8 cellular contexts compared by ENCODE assay signal in the genomic region with DNA sequence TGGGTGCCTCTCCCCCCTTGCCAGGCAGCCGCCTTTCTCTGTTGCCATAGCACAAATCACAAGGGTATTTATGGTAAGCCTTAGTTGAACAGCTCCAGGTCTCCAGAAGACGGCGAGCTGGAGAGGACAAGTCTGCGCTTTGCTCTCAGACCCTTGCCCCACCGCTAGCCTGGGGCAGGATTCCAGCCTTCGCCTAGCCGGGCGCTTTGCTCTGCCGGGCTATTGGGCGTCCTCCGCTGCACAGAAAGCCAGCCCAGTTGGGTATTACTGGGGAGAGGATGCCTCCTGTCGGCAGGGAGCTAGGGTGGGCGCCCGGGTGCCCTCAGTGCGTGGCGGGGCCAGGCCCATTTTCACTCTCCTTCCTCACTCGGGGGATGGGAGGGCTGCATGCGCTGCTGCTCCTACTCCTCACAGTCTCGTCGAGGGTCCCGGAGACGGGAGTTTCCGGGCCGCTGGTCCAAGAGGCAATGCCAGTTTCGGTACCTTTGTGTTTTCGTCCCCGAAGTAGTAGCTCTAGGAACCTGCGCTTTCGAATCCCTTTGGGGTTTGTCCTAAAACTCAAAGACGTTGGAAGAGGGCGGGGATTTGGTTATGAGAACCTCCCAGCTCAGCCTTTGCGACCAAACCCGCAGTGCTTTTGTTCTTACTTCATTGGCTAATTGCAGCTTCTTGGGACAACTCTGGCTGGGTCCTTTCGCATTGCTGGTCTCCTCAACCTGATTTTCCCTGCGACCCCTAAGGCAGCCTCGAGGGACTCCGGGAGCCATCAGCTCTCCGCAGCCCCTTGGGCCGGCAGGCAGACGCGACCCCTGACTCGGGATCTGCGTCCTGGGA. TPM values are rescaled to one million over a fixed set of nuclear protein-coding genes. Genes with fewer than 3 reads are reported as not detected.
DNase-seq lines count a peak whose midpoint lies in the region; ATAC-seq and TF ChIP-seq lines count a peak whose summit lies in the region.

No MANE protein-coding gene starts in this region.

- no peaks in the 10 kb centered on the region for H3K9me3 ChIP-seq in ascending aorta
- H3K9me3 ChIP-seq in thoracic aorta, result no peaks in the 10 kb centered on the region
- no peaks in the 10 kb centered on the region for H3K9me3 ChIP-seq in testis

- no peaks in the 10 kb centered on the region for H3K9me3 Mint-ChIP-seq in immature natural killer cell

- H3K27me3 ChIP-seq in ascending aorta, result peaks cover 36% of the 10 kb centered on the region
- peaks cover 45% of the 10 kb centered on the region for H3K27me3 ChIP-seq in thoracic aorta (replicated peaks; ENCODE audit: insufficient read depth)
- peaks cover 7% of the 10 kb centered on the region for H3K27me3 ChIP-seq in testis

- H3K4me3 ChIP-seq in ascending aorta (peak overlapping the region; percentile 39), thoracic aorta (peak overlapping the region; percentile 59), testis (peak overlapping the region in 1 of 2 donors; percentile 1)

- 6 to 9% methylated on average over 22 to 43 of the region's 43 CpGs for WGBS in testis, 2 donors

- TF ChIP-seq CTCF in ascending aorta (IDR thresholded peaks at IDR 0.05) (peak in 2 of 3 experiments; percentile 3 to 31), thoracic aorta (IDR thresholded peaks at IDR 0.05) (no peak), testis (IDR thresholded peaks at IDR 0.05) (no peak)

- TF ChIP-seq POLR2A in testis (IDR thresholded peaks at IDR 0.05), result no peak

- H3K4me1 ChIP-seq in ascending aorta (peaks cover 0 to 20% of the 10 kb centered on the region in 2 donors), thoracic aorta (ENCODE audit: control insufficient read depth in 1 of 2, low read depth in 2 of 2) (peaks cover 24 to 34% of the 10 kb centered on the region in 2 donors), testis (peaks cover 26% of the 10 kb centered on the region)

- peaks cover 37 to 79% (median 67%) of the 10 kb centered on the region in 3 donors for H3K27me3 Mint-ChIP-seq in immature natural killer cell (ENCODE audit: low read depth in 3 of 3)

- no peak overlapping the region for H3K27ac Mint-ChIP-seq in immature natural killer cell

- H3K36me3 ChIP-seq in ascending aorta (no peaks in the 10 kb centered on the region), thoracic aorta (no peaks in the 10 kb centered on the region), testis (ENCODE audit: low read depth, missing control alignments) (no peaks in the 10 kb centered on the region)

- DNase-seq in DMS53 (lab: John Stamatoyannopoulos, UW) (peak; percentile 70), DMS53 treated with DMSO at 0.1 percent for 48 hours (lab: John Stamatoyannopoulos, UW; ENCODE audit: unreplicated experiment) (no peak), NCI-H226 (peak; percentile 41), ascending aorta (ENCODE audit: low spot score in 2 of 2) (no peak), immature natural killer cell (peak in 2 of 3 donors; percentile 27 to 51), thoracic aorta (ENCODE audit: low spot score) (no peak), testis (no peak)
- no peak for DNase-seq in stimulated activated CD4-positive, alpha-beta T cell treated with anti-CD3 and anti-CD28 coated beads, Interleukin-12 subunit alpha, Interleukin-12 subunit beta, amount 100 ng/mL, for 4 hours

- H3K4me3 Mint-ChIP-seq in immature natural killer cell, result peak overlapping the region in 2 of 5 donors; percentile 14 to 72

- H3K36me3 Mint-ChIP-seq in immature natural killer cell, result no peaks in the 10 kb centered on the region

- H3K27ac ChIP-seq in ascending aorta (no peak overlapping the region), thoracic aorta (no peak overlapping the region), testis (no peak overlapping the region)

- no peak for ATAC-seq in thoracic aorta (ENCODE audit: insufficient number of reproducible peaks, low FRiP score, low read depth)

- H3K4me1 Mint-ChIP-seq in immature natural killer cell, result peaks cover 45 to 60% of the 10 kb centered on the region in 2 donors

- intact Hi-C loops in ascending aorta (cut with DNase I) (loop anchor here (5.0 kb wide), 1 partner anchor 294 kb away; no protein-coding TSS in a partner anchor), testis (cut with DNase I; ENCODE audit: low total_unique reads) (loop anchor here (10.0 kb wide), 2 partner anchors 292 to 422 kb away; a partner anchor contains a TSS)

RNA-seq across cellular contexts. Expression of a gene that starts 3.6 kb away (rescaled TPM):
- not detected for total RNA-seq in ascending aorta
- polyA plus RNA-seq in immature natural killer cell, result under 1 TPM in 2 of 3 donors, not detected in 1; 0.10 to 0.37 TPM
- total RNA-seq in thoracic aorta, result 1 to 10 TPM in 1 of 2 donors, not detected in 1; 1.6 TPM
- 1 to 10 TPM in 1 of 2 donors, under 1 TPM in 1; 0.99 to 1.1 TPM for total RNA-seq in testis
- 0.29 TPM for polyA plus RNA-seq in testis (ENCODE audit: insufficient read depth, low read depth, low replicate concordance)

RNA-seq across cellular contexts. Expression of a gene that starts 21.0 kb away (rescaled TPM):
- total RNA-seq in ascending aorta (not detected), thoracic aorta (under 1 TPM; 0.68 to 0.92 TPM), testis (not detected)
- polyA plus RNA-seq in immature natural killer cell (not detected), testis (ENCODE audit: insufficient read depth, low read depth, low replicate concordance) (0.21 TPM)

Comparison
In these comparisons a context has a peak if more than half of its experiments do, and no peak if none do; other contexts are left out.
1. DNase-seq: peak in DMS53 (single experiment), NCI-H226 (single experiment) and immature natural killer cell (2 of 3); none in DMS53 treated with DMSO at 0.1 percent for 48 hours (single experiment), ascending aorta (0 of 2), thoracic aorta (single experiment), testis (single experiment) and stimulated activated CD4-positive, alpha-beta T cell treated with anti-CD3 and anti-CD28 coated beads, Interleukin-12 subunit alpha, Interleukin-12 subunit beta, amount 100 ng/mL, for 4 hours (single experiment).
2. CTCF ChIP-seq: peak in ascending aorta (2 of 3); none in thoracic aorta (single experiment) and testis (0 of 3).